1 cellular context compared by ENCODE assay signal in the genomic region with DNA sequence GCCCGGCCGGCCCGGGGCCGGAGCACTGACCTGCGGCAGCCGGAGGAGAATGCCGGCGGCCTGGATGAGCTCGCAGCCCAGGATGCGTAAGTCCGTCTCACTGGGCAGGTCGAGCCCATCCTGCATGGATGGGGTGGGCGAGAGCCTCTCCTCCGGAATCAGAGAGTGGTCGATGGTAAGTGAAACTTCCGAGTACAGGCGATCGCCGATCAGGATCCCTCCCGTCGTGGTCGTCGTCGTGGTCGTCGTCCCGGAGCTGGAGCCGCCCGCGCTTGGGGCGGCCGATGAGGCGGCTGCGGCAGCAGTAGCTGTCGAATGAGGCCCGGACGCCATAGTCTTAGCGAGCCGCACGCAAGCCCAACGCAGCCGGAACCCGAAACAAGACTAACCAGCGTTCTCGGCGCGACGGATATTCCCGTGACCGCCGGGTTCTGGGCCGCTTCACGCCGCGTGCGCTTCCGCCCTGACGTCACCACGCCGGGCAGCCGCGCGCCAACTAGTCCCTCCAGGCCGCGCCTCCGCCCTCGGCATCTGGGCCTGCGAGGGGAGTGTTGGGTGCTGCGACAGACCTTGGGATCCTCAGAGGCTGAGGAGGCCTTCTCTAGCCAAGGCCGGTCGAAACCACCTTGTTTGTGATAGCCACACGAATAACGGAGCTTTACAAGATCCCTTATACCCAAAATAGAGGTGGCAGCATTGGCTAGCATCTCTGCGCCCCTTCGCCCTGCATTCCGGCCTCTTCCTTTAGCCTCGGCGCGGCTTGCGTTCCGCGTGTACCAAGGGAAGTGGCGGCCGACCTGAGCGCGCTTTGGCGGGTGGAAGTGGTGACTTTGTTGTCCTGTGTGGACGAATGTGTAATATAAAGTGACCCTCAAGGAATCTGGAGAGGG.
A peak's percentile ranks its signal among the peaks of the same experiment; 100 is the strongest.
TF ChIP-seq lines count a peak whose summit lies in the region.

A gene (minus strand): TSS at position 386 of the 890 bp plus-strand sequence. CDS start 53 bp downstream, at position 333.

TF ChIP-seq in HepG2, 621 proteins besides CTCF, POLR2A, EP300 and RAD21 (continued from another document and continues in another):
- TF ChIP-seq PHB2 (IDR thresholded peaks at IDR 0.05; ENCODE audit: partially characterized antibody) = no peak
- TF ChIP-seq ZNF768 (CRISPR knock-in tag; IDR thresholded peaks at IDR 0.05) = peak; percentile 61
- no peak for TF ChIP-seq ZEB1 (IDR thresholded peaks at IDR 0.05; ENCODE audit: insufficient replicate concordance, low read depth)
- TF ChIP-seq, protein P1, sequence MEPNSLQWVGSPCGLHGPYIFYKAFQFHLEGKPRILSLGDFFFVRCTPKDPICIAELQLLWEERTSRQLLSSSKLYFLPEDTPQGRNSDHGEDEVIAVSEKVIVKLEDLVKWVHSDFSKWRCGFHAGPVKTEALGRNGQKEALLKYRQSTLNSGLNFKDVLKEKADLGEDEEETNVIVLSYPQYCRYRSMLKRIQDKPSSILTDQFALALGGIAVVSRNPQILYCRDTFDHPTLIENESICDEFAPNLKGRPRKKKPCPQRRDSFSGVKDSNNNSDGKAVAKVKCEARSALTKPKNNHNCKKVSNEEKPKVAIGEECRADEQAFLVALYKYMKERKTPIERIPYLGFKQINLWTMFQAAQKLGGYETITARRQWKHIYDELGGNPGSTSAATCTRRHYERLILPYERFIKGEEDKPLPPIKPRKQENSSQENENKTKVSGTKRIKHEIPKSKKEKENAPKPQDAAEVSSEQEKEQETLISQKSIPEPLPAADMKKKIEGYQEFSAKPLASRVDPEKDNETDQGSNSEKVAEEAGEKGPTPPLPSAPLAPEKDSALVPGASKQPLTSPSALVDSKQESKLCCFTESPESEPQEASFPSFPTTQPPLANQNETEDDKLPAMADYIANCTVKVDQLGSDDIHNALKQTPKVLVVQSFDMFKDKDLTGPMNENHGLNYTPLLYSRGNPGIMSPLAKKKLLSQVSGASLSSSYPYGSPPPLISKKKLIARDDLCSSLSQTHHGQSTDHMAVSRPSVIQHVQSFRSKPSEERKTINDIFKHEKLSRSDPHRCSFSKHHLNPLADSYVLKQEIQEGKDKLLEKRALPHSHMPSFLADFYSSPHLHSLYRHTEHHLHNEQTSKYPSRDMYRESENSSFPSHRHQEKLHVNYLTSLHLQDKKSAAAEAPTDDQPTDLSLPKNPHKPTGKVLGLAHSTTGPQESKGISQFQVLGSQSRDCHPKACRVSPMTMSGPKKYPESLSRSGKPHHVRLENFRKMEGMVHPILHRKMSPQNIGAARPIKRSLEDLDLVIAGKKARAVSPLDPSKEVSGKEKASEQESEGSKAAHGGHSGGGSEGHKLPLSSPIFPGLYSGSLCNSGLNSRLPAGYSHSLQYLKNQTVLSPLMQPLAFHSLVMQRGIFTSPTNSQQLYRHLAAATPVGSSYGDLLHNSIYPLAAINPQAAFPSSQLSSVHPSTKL (CRISPR knock-in tag; IDR thresholded peaks at IDR 0.05) = peak; percentile 89
- TF ChIP-seq, protein P2, sequence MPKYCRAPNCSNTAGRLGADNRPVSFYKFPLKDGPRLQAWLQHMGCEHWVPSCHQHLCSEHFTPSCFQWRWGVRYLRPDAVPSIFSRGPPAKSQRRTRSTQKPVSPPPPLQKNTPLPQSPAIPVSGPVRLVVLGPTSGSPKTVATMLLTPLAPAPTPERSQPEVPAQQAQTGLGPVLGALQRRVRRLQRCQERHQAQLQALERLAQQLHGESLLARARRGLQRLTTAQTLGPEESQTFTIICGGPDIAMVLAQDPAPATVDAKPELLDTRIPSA (CRISPR knock-in tag; IDR thresholded peaks at IDR 0.05; ENCODE audit: borderline replicate concordance) = peak; percentile 93; the same call in 1 of the 2 replicates
- TF ChIP-seq ZNF34 (CRISPR knock-in tag; IDR thresholded peaks at IDR 0.05; ENCODE audit: borderline replicate concordance) = peak; percentile 98
- no peak; the same call in 1 of the 2 replicates for TF ChIP-seq ZNF773 (CRISPR knock-in tag; IDR thresholded peaks at IDR 0.05; ENCODE audit: borderline replicate concordance)
- peak; percentile 46; the same call in 1 of the 2 replicates for TF ChIP-seq ZNF7 (CRISPR knock-in tag; IDR thresholded peaks at IDR 0.05)
- no peak for TF ChIP-seq ZBTB1 (CRISPR knock-in tag; IDR thresholded peaks at IDR 0.05; ENCODE audit: borderline replicate concordance)
- peak; percentile 98 for TF ChIP-seq ZNF772 (CRISPR knock-in tag; IDR thresholded peaks at IDR 0.05)
- peak; percentile 91 for TF ChIP-seq U2AF1 (optimal IDR thresholded peaks at IDR 0.05; ENCODE audit: low read depth, low read length)
- TF ChIP-seq NFATC3 (CRISPR knock-in tag; IDR thresholded peaks at IDR 0.05) = peak; percentile 90; the same call in 1 of the 2 replicates
- TF ChIP-seq, protein P3, sequence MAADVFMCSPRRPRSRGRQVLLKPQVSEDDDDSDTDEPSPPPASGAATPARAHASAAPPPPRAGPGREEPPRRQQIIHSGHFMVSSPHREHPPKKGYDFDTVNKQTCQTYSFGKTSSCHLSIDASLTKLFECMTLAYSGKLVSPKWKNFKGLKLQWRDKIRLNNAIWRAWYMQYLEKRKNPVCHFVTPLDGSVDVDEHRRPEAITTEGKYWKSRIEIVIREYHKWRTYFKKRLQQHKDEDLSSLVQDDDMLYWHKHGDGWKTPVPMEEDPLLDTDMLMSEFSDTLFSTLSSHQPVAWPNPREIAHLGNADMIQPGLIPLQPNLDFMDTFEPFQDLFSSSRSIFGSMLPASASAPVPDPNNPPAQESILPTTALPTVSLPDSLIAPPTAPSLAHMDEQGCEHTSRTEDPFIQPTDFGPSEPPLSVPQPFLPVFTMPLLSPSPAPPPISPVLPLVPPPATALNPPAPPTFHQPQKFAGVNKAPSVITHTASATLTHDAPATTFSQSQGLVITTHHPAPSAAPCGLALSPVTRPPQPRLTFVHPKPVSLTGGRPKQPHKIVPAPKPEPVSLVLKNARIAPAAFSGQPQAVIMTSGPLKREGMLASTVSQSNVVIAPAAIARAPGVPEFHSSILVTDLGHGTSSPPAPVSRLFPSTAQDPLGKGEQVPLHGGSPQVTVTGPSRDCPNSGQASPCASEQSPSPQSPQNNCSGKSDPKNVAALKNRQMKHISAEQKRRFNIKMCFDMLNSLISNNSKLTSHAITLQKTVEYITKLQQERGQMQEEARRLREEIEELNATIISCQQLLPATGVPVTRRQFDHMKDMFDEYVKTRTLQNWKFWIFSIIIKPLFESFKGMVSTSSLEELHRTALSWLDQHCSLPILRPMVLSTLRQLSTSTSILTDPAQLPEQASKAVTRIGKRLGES (CRISPR knock-in tag; IDR thresholded peaks at IDR 0.05; ENCODE audit: borderline replicate concordance) = peak; percentile 82; the same call in 1 of the 2 replicates
- TF ChIP-seq MAF1 (CRISPR knock-in tag; IDR thresholded peaks at IDR 0.05; ENCODE audit: borderline replicate concordance) = no peak; the same call in 1 of the 2 replicates
- TF ChIP-seq, protein P4, sequence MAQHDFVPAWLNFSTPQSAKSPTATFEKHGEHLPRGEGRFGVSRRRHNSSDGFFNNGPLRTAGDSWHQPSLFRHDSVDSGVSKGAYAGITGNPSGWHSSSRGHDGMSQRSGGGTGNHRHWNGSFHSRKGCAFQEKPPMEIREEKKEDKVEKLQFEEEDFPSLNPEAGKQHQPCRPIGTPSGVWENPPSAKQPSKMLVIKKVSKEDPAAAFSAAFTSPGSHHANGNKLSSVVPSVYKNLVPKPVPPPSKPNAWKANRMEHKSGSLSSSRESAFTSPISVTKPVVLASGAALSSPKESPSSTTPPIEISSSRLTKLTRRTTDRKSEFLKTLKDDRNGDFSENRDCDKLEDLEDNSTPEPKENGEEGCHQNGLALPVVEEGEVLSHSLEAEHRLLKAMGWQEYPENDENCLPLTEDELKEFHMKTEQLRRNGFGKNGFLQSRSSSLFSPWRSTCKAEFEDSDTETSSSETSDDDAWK (CRISPR knock-in tag; IDR thresholded peaks at IDR 0.05) = no peak
- peak; percentile 61; the same call in 1 of the 2 replicates for TF ChIP-seq EEA1 (CRISPR knock-in tag; IDR thresholded peaks at IDR 0.05; ENCODE audit: borderline replicate concordance)
- TF ChIP-seq, protein P5, sequence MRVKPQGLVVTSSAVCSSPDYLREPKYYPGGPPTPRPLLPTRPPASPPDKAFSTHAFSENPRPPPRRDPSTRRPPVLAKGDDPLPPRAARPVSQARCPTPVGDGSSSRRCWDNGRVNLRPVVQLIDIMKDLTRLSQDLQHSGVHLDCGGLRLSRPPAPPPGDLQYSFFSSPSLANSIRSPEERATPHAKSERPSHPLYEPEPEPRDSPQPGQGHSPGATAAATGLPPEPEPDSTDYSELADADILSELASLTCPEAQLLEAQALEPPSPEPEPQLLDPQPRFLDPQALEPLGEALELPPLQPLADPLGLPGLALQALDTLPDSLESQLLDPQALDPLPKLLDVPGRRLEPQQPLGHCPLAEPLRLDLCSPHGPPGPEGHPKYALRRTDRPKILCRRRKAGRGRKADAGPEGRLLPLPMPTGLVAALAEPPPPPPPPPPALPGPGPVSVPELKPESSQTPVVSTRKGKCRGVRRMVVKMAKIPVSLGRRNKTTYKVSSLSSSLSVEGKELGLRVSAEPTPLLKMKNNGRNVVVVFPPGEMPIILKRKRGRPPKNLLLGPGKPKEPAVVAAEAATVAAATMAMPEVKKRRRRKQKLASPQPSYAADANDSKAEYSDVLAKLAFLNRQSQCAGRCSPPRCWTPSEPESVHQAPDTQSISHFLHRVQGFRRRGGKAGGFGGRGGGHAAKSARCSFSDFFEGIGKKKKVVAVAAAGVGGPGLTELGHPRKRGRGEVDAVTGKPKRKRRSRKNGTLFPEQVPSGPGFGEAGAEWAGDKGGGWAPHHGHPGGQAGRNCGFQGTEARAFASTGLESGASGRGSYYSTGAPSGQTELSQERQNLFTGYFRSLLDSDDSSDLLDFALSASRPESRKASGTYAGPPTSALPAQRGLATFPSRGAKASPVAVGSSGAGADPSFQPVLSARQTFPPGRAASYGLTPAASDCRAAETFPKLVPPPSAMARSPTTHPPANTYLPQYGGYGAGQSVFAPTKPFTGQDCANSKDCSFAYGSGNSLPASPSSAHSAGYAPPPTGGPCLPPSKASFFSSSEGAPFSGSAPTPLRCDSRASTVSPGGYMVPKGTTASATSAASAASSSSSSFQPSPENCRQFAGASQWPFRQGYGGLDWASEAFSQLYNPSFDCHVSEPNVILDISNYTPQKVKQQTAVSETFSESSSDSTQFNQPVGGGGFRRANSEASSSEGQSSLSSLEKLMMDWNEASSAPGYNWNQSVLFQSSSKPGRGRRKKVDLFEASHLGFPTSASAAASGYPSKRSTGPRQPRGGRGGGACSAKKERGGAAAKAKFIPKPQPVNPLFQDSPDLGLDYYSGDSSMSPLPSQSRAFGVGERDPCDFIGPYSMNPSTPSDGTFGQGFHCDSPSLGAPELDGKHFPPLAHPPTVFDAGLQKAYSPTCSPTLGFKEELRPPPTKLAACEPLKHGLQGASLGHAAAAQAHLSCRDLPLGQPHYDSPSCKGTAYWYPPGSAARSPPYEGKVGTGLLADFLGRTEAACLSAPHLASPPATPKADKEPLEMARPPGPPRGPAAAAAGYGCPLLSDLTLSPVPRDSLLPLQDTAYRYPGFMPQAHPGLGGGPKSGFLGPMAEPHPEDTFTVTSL (CRISPR knock-in tag; IDR thresholded peaks at IDR 0.05; ENCODE audit: borderline replicate concordance) = peak; percentile 89
- peak; percentile 97 for TF ChIP-seq ZMYM4 (CRISPR knock-in tag; IDR thresholded peaks at IDR 0.05)
- peak; percentile 92 for TF ChIP-seq ZNF652 (CRISPR knock-in tag; IDR thresholded peaks at IDR 0.05; ENCODE audit: borderline replicate concordance, low read depth)
- peak; percentile 84 for TF ChIP-seq FOSL2 (CRISPR knock-in tag; IDR thresholded peaks at IDR 0.05)
- TF ChIP-seq GABPB1 (CRISPR knock-in tag; IDR thresholded peaks at IDR 0.05) = peak; percentile 97
- no peak for TF ChIP-seq EZH2 (conservative IDR thresholded peaks at IDR 0.05; ENCODE audit: low read depth, low read length)
- TF ChIP-seq RORA (CRISPR knock-in tag; IDR thresholded peaks at IDR 0.05) = no peak
- TF ChIP-seq, protein P6, sequence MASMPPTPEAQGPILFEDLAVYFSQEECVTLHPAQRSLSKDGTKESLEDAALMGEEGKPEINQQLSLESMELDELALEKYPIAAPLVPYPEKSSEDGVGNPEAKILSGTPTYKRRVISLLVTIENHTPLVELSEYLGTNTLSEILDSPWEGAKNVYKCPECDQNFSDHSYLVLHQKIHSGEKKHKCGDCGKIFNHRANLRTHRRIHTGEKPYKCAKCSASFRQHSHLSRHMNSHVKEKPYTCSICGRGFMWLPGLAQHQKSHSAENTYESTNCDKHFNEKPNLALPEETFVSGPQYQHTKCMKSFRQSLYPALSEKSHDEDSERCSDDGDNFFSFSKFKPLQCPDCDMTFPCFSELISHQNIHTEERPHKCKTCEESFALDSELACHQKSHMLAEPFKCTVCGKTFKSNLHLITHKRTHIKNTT (CRISPR knock-in tag; IDR thresholded peaks at IDR 0.05) = no peak
- peak; percentile 97 for TF ChIP-seq AHR (CRISPR knock-in tag; IDR thresholded peaks at IDR 0.05)
- peak; percentile 83 for TF ChIP-seq FOXA3 (CRISPR knock-in tag; IDR thresholded peaks at IDR 0.05)
- peak; percentile 70 for TF ChIP-seq SRSF1 (optimal IDR thresholded peaks at IDR 0.05; ENCODE audit: low read depth, low read length)
- TF ChIP-seq HMG20B (CRISPR knock-in tag; conservative IDR thresholded peaks at IDR 0.05) = peak; percentile 49; the same call in 1 of the 2 replicates
- peak; percentile 66; the same call in 1 of the 2 replicates for TF ChIP-seq ZFYVE20 (CRISPR knock-in tag; IDR thresholded peaks at IDR 0.05; ENCODE audit: borderline replicate concordance, low read depth)
- TF ChIP-seq, protein P7, sequence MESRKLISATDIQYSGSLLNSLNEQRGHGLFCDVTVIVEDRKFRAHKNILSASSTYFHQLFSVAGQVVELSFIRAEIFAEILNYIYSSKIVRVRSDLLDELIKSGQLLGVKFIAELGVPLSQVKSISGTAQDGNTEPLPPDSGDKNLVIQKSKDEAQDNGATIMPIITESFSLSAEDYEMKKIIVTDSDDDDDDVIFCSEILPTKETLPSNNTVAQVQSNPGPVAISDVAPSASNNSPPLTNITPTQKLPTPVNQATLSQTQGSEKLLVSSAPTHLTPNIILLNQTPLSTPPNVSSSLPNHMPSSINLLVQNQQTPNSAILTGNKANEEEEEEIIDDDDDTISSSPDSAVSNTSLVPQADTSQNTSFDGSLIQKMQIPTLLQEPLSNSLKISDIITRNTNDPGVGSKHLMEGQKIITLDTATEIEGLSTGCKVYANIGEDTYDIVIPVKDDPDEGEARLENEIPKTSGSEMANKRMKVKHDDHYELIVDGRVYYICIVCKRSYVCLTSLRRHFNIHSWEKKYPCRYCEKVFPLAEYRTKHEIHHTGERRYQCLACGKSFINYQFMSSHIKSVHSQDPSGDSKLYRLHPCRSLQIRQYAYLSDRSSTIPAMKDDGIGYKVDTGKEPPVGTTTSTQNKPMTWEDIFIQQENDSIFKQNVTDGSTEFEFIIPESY (CRISPR knock-in tag; IDR thresholded peaks at IDR 0.05) = peak; percentile 75; the same call in 1 of the 2 replicates
- TF ChIP-seq RFX3 (CRISPR knock-in tag; IDR thresholded peaks at IDR 0.05) = no peak; the same call in 1 of the 2 replicates
- peak; percentile 97; the same call in 1 of the 2 replicates for TF ChIP-seq ZFP82 (CRISPR knock-in tag; IDR thresholded peaks at IDR 0.05; ENCODE audit: borderline replicate concordance)
- TF ChIP-seq CBX1 (IDR thresholded peaks at IDR 0.05; ENCODE audit: low read depth) = peak; percentile 90
- TF ChIP-seq SAP130 (CRISPR knock-in tag; IDR thresholded peaks at IDR 0.05; ENCODE audit: low read depth) = peak; percentile 96
- TF ChIP-seq ZNF20 (CRISPR knock-in tag; IDR thresholded peaks at IDR 0.05) = peak; percentile 68; the same call in 1 of the 2 replicates
- TF ChIP-seq, protein P8, sequence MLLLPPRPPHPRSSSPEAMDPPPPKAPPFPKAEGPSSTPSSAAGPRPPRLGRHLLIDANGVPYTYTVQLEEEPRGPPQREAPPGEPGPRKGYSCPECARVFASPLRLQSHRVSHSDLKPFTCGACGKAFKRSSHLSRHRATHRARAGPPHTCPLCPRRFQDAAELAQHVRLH (CRISPR knock-in tag; IDR thresholded peaks at IDR 0.05; ENCODE audit: borderline replicate concordance, low read depth) = peak; percentile 93
- TF ChIP-seq ZNF790 (CRISPR knock-in tag; IDR thresholded peaks at IDR 0.05; ENCODE audit: borderline replicate concordance) = peak; percentile 96; the same call in 1 of the 2 replicates
- no peak for TF ChIP-seq SOX6 (IDR thresholded peaks at IDR 0.05)
- TF ChIP-seq SOX6 (CRISPR knock-in tag; IDR thresholded peaks at IDR 0.05) = peak; percentile 80
